ENCODE assay signal across 8 cellular contexts in genomic region chr3:17742092-17742836, GRCh38. TPM values are rescaled to one million over a fixed set of nuclear protein-coding genes. Genes with fewer than 3 reads are reported as not detected.
DNase-seq lines count a peak whose midpoint lies in the region; ATAC-seq and TF ChIP-seq lines count a peak whose summit lies in the region.

TBC1D5 (minus strand) TSS chr3:17742631; CDS start chr3:17508570, 234,061 bp downstream.

- H3K4me3 Mint-ChIP-seq in CD14-positive monocyte = peak within 1 kb of the TSS; percentile 95 to 97
- peak within 1 kb of the TSS; percentile 93 for H3K4me3 Mint-ChIP-seq in activated CD8-positive, alpha-beta T cell treated with anti-CD3 and anti-CD28 coated beads for 36 hours

- no peak for TF ChIP-seq CTCF in CD14-positive monocyte (IDR thresholded peaks at IDR 0.05)
- no peak for TF ChIP-seq CTCF in activated CD8-positive, alpha-beta T cell treated with anti-CD3 and anti-CD28 coated beads for 36 hours (IDR thresholded peaks at IDR 0.05)

- CTCF ChIA-PET in activated CD8-positive, alpha-beta T cell treated with anti-CD3 and anti-CD28 coated beads for 36 hours (lab: Charles Lee) = interaction anchor here (1.3 to 3.5 kb wide), 2 partner anchors 32 to 99 kb away, joined by 4 to 11 read pairs; no protein-coding TSS in a partner anchor

- peaks cover 7 to 11% of the 10 kb centered on the region in 2 donors for H3K36me3 Mint-ChIP-seq in CD14-positive monocyte
- peaks cover 9% of the 10 kb centered on the region for H3K36me3 Mint-ChIP-seq in activated CD8-positive, alpha-beta T cell treated with anti-CD3 and anti-CD28 coated beads for 36 hours (ENCODE audit: low read depth)

- intact Hi-C loops in CD14-positive monocyte (cut with micrococcal nuclease) = loop anchor here (10.0 kb wide), 2 partner anchors 97 to 1477 kb away; partner anchors contain the start of genes DPH3 (in 1 of the 2) and OXNAD1 (in 1 of the 2)
- intact Hi-C loops in activated CD8-positive, alpha-beta T cell treated with anti-CD3 and anti-CD28 coated beads for 36 hours (cut with micrococcal nuclease) = no loop called here

- DNase-seq in CD14-positive monocyte (ENCODE audit: low spot score) (peak; percentile 94), NCI-H774 (lab: John Stamatoyannopoulos, UW) (peak; percentile 97), medulla oblongata (ENCODE audit: extremely low spot score) (peak; percentile 97)
- DNase-seq in activated CD8-positive, alpha-beta T cell treated with anti-CD3 and anti-CD28 coated beads for 36 hours = peak; percentile 96
- peak; percentile 77 for DNase-seq in effector CD4-positive, alpha-beta T cell
- peak; percentile 80 for DNase-seq in stimulated activated CD8-positive, alpha-beta memory T cell treated with anti-CD3 and anti-CD28 coated beads, Interleukin-12 subunit alpha, Interleukin-12 subunit beta, amount 100 ng/mL, for 1 hour (ENCODE audit: low read depth)

- H3K27ac Mint-ChIP-seq in CD14-positive monocyte = peak within 1 kb of the TSS; percentile 94 to 98 (median 97)
- H3K27ac Mint-ChIP-seq in activated CD8-positive, alpha-beta T cell treated with anti-CD3 and anti-CD28 coated beads for 36 hours = peak within 1 kb of the TSS; percentile 98

- peaks cover 45% of the 10 kb centered on the region for H3K4me1 Mint-ChIP-seq in CD14-positive monocyte
- peaks cover 42% of the 10 kb centered on the region for H3K4me1 Mint-ChIP-seq in activated CD8-positive, alpha-beta T cell treated with anti-CD3 and anti-CD28 coated beads for 36 hours (ENCODE audit: low read depth)

- H3K9me3 Mint-ChIP-seq in CD14-positive monocyte = peaks cover 0 to 1% (median 0%) of the 10 kb centered on the region in 7 donors
- H3K9me3 Mint-ChIP-seq in activated CD8-positive, alpha-beta T cell treated with anti-CD3 and anti-CD28 coated beads for 36 hours = no peaks in the 10 kb centered on the region

- POLR2A ChIA-PET in activated CD8-positive, alpha-beta T cell treated with anti-CD3 and anti-CD28 coated beads for 36 hours (lab: Charles Lee) = interaction anchor here (0.5 to 2.0 kb wide), 6 partner anchors 8 to 166 kb away, joined by 3 to 7 read pairs (median 4); no protein-coding TSS in a partner anchor

- peak; percentile 74 for ATAC-seq in GM19372 (IDR thresholded peaks at IDR 0.05; ENCODE audit: low read depth, unreplicated experiment)
- peak; percentile 76 for ATAC-seq in HG03521 (IDR thresholded peaks at IDR 0.05; ENCODE audit: unreplicated experiment)
- ATAC-seq in activated CD8-positive, alpha-beta T cell treated with anti-CD3 and anti-CD28 coated beads for 36 hours = peak; percentile 96

- H3K27me3 Mint-ChIP-seq in CD14-positive monocyte (ENCODE audit: low read depth in 3 of 3) = peaks cover 0 to 2% (median 0%) of the 10 kb centered on the region in 3 donors
- no peaks in the 10 kb centered on the region for H3K27me3 Mint-ChIP-seq in activated CD8-positive, alpha-beta T cell treated with anti-CD3 and anti-CD28 coated beads for 36 hours

RNA-seq across cellular contexts. Expression of gene TBC1D5, which starts in this region (rescaled TPM):
- polyA plus RNA-seq in CD14-positive monocyte = 10 to 100 TPM; 21.0 to 35.3 TPM
- total RNA-seq in activated CD8-positive, alpha-beta T cell treated with anti-CD3 and anti-CD28 coated beads for 36 hours = 10 to 100 TPM; 46.3 to 47.8 TPM

Comparison
In these comparisons a context has a peak if more than half of its experiments do, and no peak if none do; other contexts are left out.
1. Peak in every context shown above with its lines: DNase-seq and ATAC-seq.